ENCODE assay signal across 18 cellular contexts in the genomic region with DNA sequence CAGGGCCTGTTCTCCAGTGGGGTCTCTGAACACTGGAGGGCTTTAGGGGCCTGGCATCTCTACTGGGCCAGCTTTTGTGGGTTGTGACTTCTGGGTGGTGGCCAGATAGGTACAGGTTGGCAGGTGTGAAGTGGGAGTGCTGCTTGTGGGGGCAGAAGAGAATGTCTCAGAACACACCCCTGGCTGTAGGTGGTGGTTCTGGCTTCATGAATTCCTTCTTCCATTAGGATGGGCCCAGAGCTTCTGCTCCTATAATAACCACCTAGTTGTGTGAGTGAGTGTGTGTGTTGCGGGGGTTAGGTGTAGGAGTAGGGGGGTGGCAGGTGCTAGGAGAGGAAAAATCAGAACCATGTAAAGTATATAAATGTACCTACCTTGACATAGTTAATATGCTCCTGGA. TPM values are rescaled to one million over a fixed set of nuclear protein-coding genes. Genes with fewer than 3 reads are reported as not detected.
"Had no signal": no experiment of that assay in that cellular context is flagged by ENCODE, and none has a peak within 500 bp of the region (broad histone marks: within the 10 kb centered on the region; RNA-seq: fewer than 3 reads in every experiment).

No MANE protein-coding gene starts in this region.

- H3K27ac Mint-ChIP-seq: activated CD4-positive, alpha-beta T cell treated with anti-CD3 and anti-CD28 coated beads, Interleukin-2, amount 10 ng/mL, durations not matched to agents 24 days and 14 days; activated T-helper 1 cell treated with anti-CD3 and anti-CD28 coated beads, Interleukin-12 subunit alpha, Interleukin-12 subunit beta, Interleukin-2, Interleukin-4 antibody, amounts not matched to agents 30 ng/mL and 10 ng/mL and 1 ng/mL, durations not matched to agents 14 hours and 24 hours and 36 hours; stimulated activated naive CD8-positive, alpha-beta T cell treated with anti-CD3 and anti-CD28 coated beads, Interleukin-15, amount 100 ng/mL, for 72 hours; T-helper 2 cell treated with Interferon-gamma antibody and Interleukin-4, amounts not matched to agents 5 μg/mL and 100 μg/mL, for 36 hours; type B pancreatic cell had no signal

- H3K27me3 ChIP-seq: sigmoid colon had no signal

- H3K36me3 Mint-ChIP-seq: naive thymus-derived CD8-positive, alpha-beta T cell; type B pancreatic cell had no signal

- DNase-seq: activated CD4-positive, alpha-beta T cell treated with anti-CD3 and anti-CD28 coated beads, Interleukin-2, amount 10 ng/mL, durations not matched to agents 24 days and 14 days; activated CD4-positive, CD25-positive, alpha-beta regulatory T cell; activated CD8-positive, alpha-beta memory T cell treated with anti-CD3 and anti-CD28 coated beads for 24 hours; activated naive CD4-positive, alpha-beta T cell treated with Interleukin-2 at 50 U/mL for 16 hours; effector CD4-positive, alpha-beta T cell; foreskin melanocyte; naive thymus-derived CD8-positive, alpha-beta T cell; sigmoid colon; stimulated activated CD4-positive, alpha-beta T cell treated with anti-CD3 and anti-CD28 coated beads, Interleukin-1b, Interleukin-23, amount 100 ng/mL, for 48 hours; stimulated activated naive CD8-positive, alpha-beta T cell treated with anti-CD3 and anti-CD28 coated beads, Interleukin-15, amount 100 ng/mL, for 72 hours had no signal

- ATAC-seq: left lobe of liver; naive thymus-derived CD8-positive, alpha-beta T cell; stimulated activated naive CD8-positive, alpha-beta T cell treated with anti-CD3 and anti-CD28 coated beads, Interleukin-15, amount 100 ng/mL, for 72 hours had no signal

- H3K27ac ChIP-seq: coronary artery, epithelial cell of prostate, prostate gland, sigmoid colon had no signal

- H3K9me3 ChIP-seq: prostate gland, sigmoid colon had no signal

- H3K36me3 ChIP-seq: prostate gland, sigmoid colon had no signal

- H3K9me3 Mint-ChIP-seq: activated CD4-positive, alpha-beta T cell treated with anti-CD3 and anti-CD28 coated beads, Interleukin-2, amount 10 ng/mL, durations not matched to agents 24 days and 14 days; activated T-helper 1 cell treated with anti-CD3 and anti-CD28 coated beads, Interleukin-12 subunit alpha, Interleukin-12 subunit beta, Interleukin-2, Interleukin-4 antibody, amounts not matched to agents 30 ng/mL and 10 ng/mL and 1 ng/mL, durations not matched to agents 14 hours and 24 hours and 36 hours; central memory CD8-positive, alpha-beta T cell; naive thymus-derived CD8-positive, alpha-beta T cell; stimulated activated naive CD8-positive, alpha-beta T cell treated with anti-CD3 and anti-CD28 coated beads, Interleukin-15, amount 100 ng/mL, for 72 hours; T-helper 2 cell treated with Interferon-gamma antibody and Interleukin-4, amounts not matched to agents 5 μg/mL and 100 μg/mL, for 36 hours; type B pancreatic cell had no signal

- H3K4me3 Mint-ChIP-seq: type B pancreatic cell had no signal

- H3K4me1 ChIP-seq: prostate gland had no signal

- H3K4me3 ChIP-seq: prostate gland had no signal

RNA-seq across cellular contexts. Expression of gene PDZD2, which starts 1.6 kb away (rescaled TPM):
- total RNA-seq: activated CD4-positive, alpha-beta T cell treated with anti-CD3 and anti-CD28 coated beads, Interleukin-2, amount 10 ng/mL, durations not matched to agents 24 days and 14 days; activated T-helper 1 cell treated with anti-CD3 and anti-CD28 coated beads, Interleukin-12 subunit alpha, Interleukin-12 subunit beta, Interleukin-2, Interleukin-4 antibody, amounts not matched to agents 30 ng/mL and 10 ng/mL and 1 ng/mL, durations not matched to agents 14 hours and 24 hours and 36 hours had no signal
